In genomic region chr19:55259540-55260210, GRCh38 we compare ENCODE assay signal across 8 cellular contexts. TPM values are rescaled to one million over a fixed set of nuclear protein-coding genes. Genes with fewer than 3 reads are reported as not detected.
DNase-seq lines count a peak whose midpoint lies in the region; TF ChIP-seq lines count a peak whose summit lies in the region.

No MANE protein-coding gene starts in this region.

- DNase-seq in NCI-H82 (lab: John Stamatoyannopoulos, UW) (peak; percentile 64), NCI-H82 treated with DMSO at 0.1 percent for 48 hours (lab: John Stamatoyannopoulos, UW; ENCODE audit: unreplicated experiment) (no peak), suprapubic skin (ENCODE audit: low spot score in 2 of 2) (peak in 1 of 2 donors; percentile 71), ACHN (no peak), NCI-H1048 (lab: John Stamatoyannopoulos, UW) (no peak), NCI-H345 treated with DMSO at 0.1 percent for 48 hours (lab: John Stamatoyannopoulos, UW; ENCODE audit: unreplicated experiment) (no peak)

- TF ChIP-seq EP300 in suprapubic skin (IDR thresholded peaks at IDR 0.05) = no peak

- H3K9me3 ChIP-seq in iPS-18a (ENCODE audit: control insufficient read depth, low read depth, low read length) (no peaks in the 10 kb centered on the region), suprapubic skin (no peaks in the 10 kb centered on the region)

- H3K27me3 ChIP-seq in iPS-18a (ENCODE audit: control insufficient read depth, insufficient read depth, low read length) = no peaks in the 10 kb centered on the region
- H3K27me3 ChIP-seq in suprapubic skin = no peaks in the 10 kb centered on the region

- H3K36me3 ChIP-seq in iPS-18a (ENCODE audit: control insufficient read depth, low read depth, low read length) (no peaks in the 10 kb centered on the region), suprapubic skin (peaks cover 3% of the 10 kb centered on the region)

- H3K9ac ChIP-seq in iPS-18a (ENCODE audit: low read length) = peak overlapping the region; percentile 56

- no peaks in the 10 kb centered on the region for H3K27me3 Mint-ChIP-seq in activated naive CD4-positive, alpha-beta T cell treated with anti-CD3 and anti-CD28 coated beads, Interleukin-2, amount 50 U/mL, for 24 hours

- H3K4me3 ChIP-seq in iPS-18a (ENCODE audit: low read length) = peak overlapping the region; percentile 81
- peak overlapping the region; percentile 96 for H3K4me3 ChIP-seq in suprapubic skin

- peak in 1 of 2 donors; percentile 43 for TF ChIP-seq POLR2A in suprapubic skin (IDR thresholded peaks at IDR 0.05)

- peaks cover 12% of the 10 kb centered on the region for H3K4me1 ChIP-seq in iPS-18a (ENCODE audit: control insufficient read depth, low read depth, low read length)
- peaks cover 44% of the 10 kb centered on the region for H3K4me1 ChIP-seq in suprapubic skin

- H3K27ac Mint-ChIP-seq in activated naive CD4-positive, alpha-beta T cell treated with anti-CD3 and anti-CD28 coated beads, Interleukin-2, amount 50 U/mL, for 24 hours = peak overlapping the region; percentile 97

- H3K9me3 Mint-ChIP-seq in activated naive CD4-positive, alpha-beta T cell treated with anti-CD3 and anti-CD28 coated beads, Interleukin-2, amount 50 U/mL, for 24 hours = no peaks in the 10 kb centered on the region

- H3K36me3 Mint-ChIP-seq in activated naive CD4-positive, alpha-beta T cell treated with anti-CD3 and anti-CD28 coated beads, Interleukin-2, amount 50 U/mL, for 24 hours = peaks cover 7% of the 10 kb centered on the region

- 34% methylated on average over 26 of the region's 29 CpGs for WGBS in suprapubic skin

- in situ Hi-C loops in ACHN (cut with HindIII; ENCODE audit: low pct_ligation_motif_present, low pct_unique_long_range_greater_than_20kb, low sequenced_read_pairs) = no loop called here

- peak overlapping the region; percentile 96 for H3K4me3 Mint-ChIP-seq in activated naive CD4-positive, alpha-beta T cell treated with anti-CD3 and anti-CD28 coated beads, Interleukin-2, amount 50 U/mL, for 24 hours

- peaks cover 34% of the 10 kb centered on the region for H3K4me1 Mint-ChIP-seq in activated naive CD4-positive, alpha-beta T cell treated with anti-CD3 and anti-CD28 coated beads, Interleukin-2, amount 50 U/mL, for 24 hours

- TF ChIP-seq CTCF in suprapubic skin (IDR thresholded peaks at IDR 0.05) = no peak

- H3K27ac ChIP-seq in iPS-18a (ENCODE audit: low read length) (peak overlapping the region; percentile 46), suprapubic skin (peak overlapping the region; percentile 84)

RNA-seq across cellular contexts. Expression of gene PPP6R1, which starts 0.9 kb away (rescaled TPM):
- total RNA-seq in suprapubic skin = 10 to 100 TPM; 49.0 to 56.2 (median 51.3) TPM

RNA-seq across cellular contexts. Expression of gene HSPBP1, which starts 20.2 kb away (rescaled TPM):
- 10 to 100 TPM; 17.9 to 46.7 (median 36.7) TPM for total RNA-seq in suprapubic skin

RNA-seq across cellular contexts. Expression of gene BRSK1, which starts 24.1 kb away (rescaled TPM):
- total RNA-seq in suprapubic skin = 1 to 10 TPM in 3 of 4 donors, under 1 TPM in 1; 0.68 to 2.3 (median 1.6) TPM

RNA-seq across cellular contexts. Expression of gene TMEM86B, which starts 31.1 kb away (rescaled TPM):
- total RNA-seq in suprapubic skin = 1 to 10 TPM; 2.0 to 9.4 (median 4.2) TPM

RNA-seq across cellular contexts. Expression of gene PTPRH, which starts 50.4 kb away (rescaled TPM):
- total RNA-seq in suprapubic skin = 1 to 10 TPM in 2 of 4 donors, under 1 TPM in 1, not detected in 1; 0.34 to 1.4 (median 1.1) TPM
